Comparison of ENCODE assay signal across 1 cellular context in genomic region chr10:70126700-70127395, GRCh38.
TF ChIP-seq lines count a peak whose summit lies in the region.

No MANE protein-coding gene starts in this region.

TF ChIP-seq in GM23338, 12 proteins besides CTCF, POLR2A, EP300 and RAD21 (continued from another document):
- TF ChIP-seq REST (IDR thresholded peaks at IDR 0.05; ENCODE audit: unreplicated experiment) (no peak), CREB1 (CRISPR knock-in tag; IDR thresholded peaks at IDR 0.05; ENCODE audit: low read depth) (no peak), EZH2 (IDR thresholded peaks at IDR 0.05; ENCODE audit: low read depth, unreplicated experiment) (no peak), POLR2AphosphoS5 (IDR thresholded peaks at IDR 0.05; ENCODE audit: low read depth) (no peak), ZNF462 (CRISPR knock-in tag; IDR thresholded peaks at IDR 0.05) (no peak), ETS1 (IDR thresholded peaks at IDR 0.05) (no peak), ZNF114 (CRISPR knock-in tag; IDR thresholded peaks at IDR 0.05) (no peak), ZNF331 (CRISPR knock-in tag; IDR thresholded peaks at IDR 0.05; ENCODE audit: low read depth) (no peak), STAT1 (IDR thresholded peaks at IDR 0.05; ENCODE audit: unreplicated experiment) (no peak), EZH2phosphoT487 (IDR thresholded peaks at IDR 0.05; ENCODE audit: unreplicated experiment) (no peak), JUNB (IDR thresholded peaks at IDR 0.05; ENCODE audit: unreplicated experiment) (no peak)
TF ChIP-seq in GM23338: peak in this region for 0.
